8 cellular contexts compared by ENCODE assay signal in genomic region chr2:218671654-218672566, GRCh38. TPM values are rescaled to one million over a fixed set of nuclear protein-coding genes. Genes with fewer than 3 reads are reported as not detected.
DNase-seq lines count a peak whose midpoint lies in the region; ATAC-seq and TF ChIP-seq lines count a peak whose summit lies in the region.

A gene with protein sequence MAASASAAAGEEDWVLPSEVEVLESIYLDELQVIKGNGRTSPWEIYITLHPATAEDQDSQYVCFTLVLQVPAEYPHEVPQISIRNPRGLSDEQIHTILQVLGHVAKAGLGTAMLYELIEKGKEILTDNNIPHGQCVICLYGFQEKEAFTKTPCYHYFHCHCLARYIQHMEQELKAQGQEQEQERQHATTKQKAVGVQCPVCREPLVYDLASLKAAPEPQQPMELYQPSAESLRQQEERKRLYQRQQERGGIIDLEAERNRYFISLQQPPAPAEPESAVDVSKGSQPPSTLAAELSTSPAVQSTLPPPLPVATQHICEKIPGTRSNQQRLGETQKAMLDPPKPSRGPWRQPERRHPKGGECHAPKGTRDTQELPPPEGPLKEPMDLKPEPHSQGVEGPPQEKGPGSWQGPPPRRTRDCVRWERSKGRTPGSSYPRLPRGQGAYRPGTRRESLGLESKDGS (minus strand): TSS chr2:218672002. CDS start chr2:218671970, 32 bp downstream.
TSS of gene STK36 (plus strand) at chr2:218672086. CDS start at chr2:218672830, 744 bp downstream.

- H3K4me3 ChIP-seq in psoas muscle (peak within 1 kb of the TSS; percentile 94), urinary bladder (ENCODE audit: low read depth, low read length) (peak within 1 kb of the TSS; percentile 82)

- ATAC-seq in HG02870 (IDR thresholded peaks at IDR 0.05; ENCODE audit: unreplicated experiment) (peak; percentile 96), left ventricle myocardium superior (peak; percentile 97), psoas muscle (peak; percentile 96 to 99 (median 96))

- no peaks in the 10 kb centered on the region for H3K27me3 ChIP-seq in psoas muscle (ENCODE audit: insufficient read depth in 3 of 3, low read length in 2 of 3)

- peak within 1 kb of the TSS; percentile 80 for H3K27ac ChIP-seq in psoas muscle
- H3K27ac ChIP-seq in urinary bladder (ENCODE audit: low read depth), result peak within 1 kb of the TSS; percentile 27

- intact Hi-C loops in left ventricle myocardium superior (cut with micrococcal nuclease) (no loop called here), psoas muscle (cut with DNase I) (no loop called here)

- 0 to 1% (median 0%) methylated on average over 44 to 49 of the region's 49 CpGs for WGBS in psoas muscle, 3 donors
- WGBS in urinary bladder, result under 1% methylated on average over 49 of the region's 49 CpGs

- H3K36me3 ChIP-seq in psoas muscle (ENCODE audit: insufficient read depth in 1 of 2, low read depth in 1 of 2) (peaks cover 0 to 44% of the 10 kb centered on the region in 2 donors), urinary bladder (ENCODE audit: insufficient read depth) (peaks cover 3% of the 10 kb centered on the region)

- no peak for TF ChIP-seq CTCF in psoas muscle (IDR thresholded peaks at IDR 0.05)

- H3K4me1 ChIP-seq in psoas muscle (peaks cover 10% of the 10 kb centered on the region), urinary bladder (ENCODE audit: insufficient read depth) (no peaks in the 10 kb centered on the region)

- DNase-seq in NCI-H1694 treated with DMSO at 0.1 percent for 48 hours (lab: John Stamatoyannopoulos, UW) (peak; percentile 88), T-helper 2 cell (peak; percentile 52 to 89 (median 74)), amygdala (lab: John Stamatoyannopoulos, UW) (peak; percentile 31 to 91 (median 80)), left ventricle myocardium superior (peak; percentile 87), psoas muscle (peak; percentile 83 to 92)

- H3K9me3 ChIP-seq in psoas muscle, result no peaks in the 10 kb centered on the region

- peak; percentile 81 for TF ChIP-seq POLR2A in GM15510 (IDR thresholded peaks at IDR 0.05; ENCODE audit: borderline replicate concordance, extremely low read depth, insufficient read length)

RNA-seq across cellular contexts. Expression of the first gene that starts in this region (rescaled TPM):
- total RNA-seq in left ventricle myocardium superior (12.4 TPM), psoas muscle (10 to 100 TPM; 14.5 to 30.3 (median 20.6) TPM), urinary bladder (20.6 TPM)
- polyA plus RNA-seq in psoas muscle (10 to 100 TPM; 22.6 to 32.0 (median 26.3) TPM), urinary bladder (29.0 TPM)

RNA-seq across cellular contexts. Expression of gene STK36, which starts in this region (rescaled TPM):
- total RNA-seq in left ventricle myocardium superior (12.9 TPM), psoas muscle (10 to 100 TPM in 1 of 4 donors, 1 to 10 TPM in 3; 3.7 to 11.3 (median 7.4) TPM), urinary bladder (48.6 TPM)
- polyA plus RNA-seq in psoas muscle (1 to 10 TPM; 4.6 to 8.7 (median 6.1) TPM), urinary bladder (17.9 TPM)

Comparison
In these comparisons a context has a peak if more than half of its experiments do, and no peak if none do; other contexts are left out.
1. Peak in every context shown above with its lines: DNase-seq, ATAC-seq, H3K4me3 ChIP-seq and H3K27ac ChIP-seq.